Comparison of ENCODE assay signal across 16 cellular contexts in the genomic region with DNA sequence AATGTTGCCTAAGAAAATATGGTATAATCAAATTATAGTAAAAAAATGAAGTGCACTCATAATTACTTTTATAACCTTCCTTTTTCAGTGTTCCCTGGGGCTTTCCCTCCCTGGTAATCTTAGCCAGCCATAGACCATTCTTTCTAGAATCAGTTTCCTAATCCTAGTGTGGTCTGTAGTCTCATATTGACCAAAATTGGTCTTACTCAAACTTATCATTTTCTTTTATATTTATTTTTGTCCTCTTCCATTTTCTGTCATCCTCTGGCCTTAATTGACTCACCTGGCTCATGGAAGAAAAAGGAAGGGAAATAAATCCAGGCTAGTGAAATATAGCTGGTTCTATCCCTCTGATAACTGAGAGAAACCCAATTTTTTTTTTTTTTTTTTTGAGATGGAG.
DNase-seq lines count a peak whose midpoint lies in the region; ATAC-seq, FAIRE-seq and TF ChIP-seq lines count a peak whose summit lies in the region.
"Had no signal": no experiment of that assay in that cellular context is flagged by ENCODE, and none has a peak within 500 bp of the region (broad histone marks: within the 10 kb centered on the region; RNA-seq: fewer than 3 reads in every experiment).

No MANE protein-coding gene starts in this region.

- no peak overlapping the region for H3K4me3 ChIP-seq in GM12878
- H3K4me3 ChIP-seq: GM23248 had no signal

- SMC1A ChIA-PET in GM12878 (lab: Charles Lee; ENCODE audit: uncharacterized antibody, unreplicated experiment): interaction anchor here (0.5 to 1.9 kb wide), 4 partner anchors 10 to 25 kb away, joined by 3 to 7 read pairs (median 4); no protein-coding TSS in a partner anchor

- no peaks in the 10 kb centered on the region for H3K4me1 ChIP-seq in GM12878 (ENCODE audit: control insufficient read depth, insufficient read depth, low read length)
- H3K4me1 ChIP-seq: Caco-2 had no signal

- TF ChIP-seq CTCF in GM12878 (IDR thresholded peaks at IDR 0.05 in 2 of 3, conservative IDR thresholded peaks at IDR 0.05 in 1 of 3; ENCODE audit: control insufficient read depth in 2 of 3, extremely low read depth in 1 of 3, insufficient read depth in 1 of 3, low read depth in 3 of 3, low read length in 3 of 3) (no peak), nephron (IDR thresholded peaks at IDR 0.05; ENCODE audit: unreplicated experiment in 3 of 3) (no peak)

- no peak overlapping the region for H3K9ac ChIP-seq in GM12878 (ENCODE audit: control insufficient read depth, insufficient read depth, low read length)
- H3K9ac ChIP-seq: GM23248 had no signal

- POLR2A ChIA-PET in GM12878 (lab: Charles Lee): interaction anchor here (0.6 to 0.8 kb wide), 2 partner anchors 294 to 321 kb away, joined by 3 to 5 read pairs; no protein-coding TSS in a partner anchor

- no peak overlapping the region for H2AFZ ChIP-seq in GM12878 (ENCODE audit: control insufficient read depth, low read depth, low read length)
- H2AFZ ChIP-seq: GM23248 had no signal

- FAIRE-seq in GM12878 (lab: Jason Lieb, UNC): no peak
- FAIRE-seq: A204.1, GM18507 had no signal

- no peak overlapping the region for H3K4me3 Mint-ChIP-seq in activated naive CD8-positive, alpha-beta T cell treated with anti-CD3 and anti-CD28 coated beads, Interleukin-2, amount 50 U/mL, for 24 hours
- H3K4me3 Mint-ChIP-seq in activated naive CD8-positive, alpha-beta T cell treated with anti-CD3 and anti-CD28 coated beads for 36 hours: no peak overlapping the region
- no peak overlapping the region for H3K4me3 Mint-ChIP-seq in nephron
- H3K4me3 Mint-ChIP-seq: B cell; CD8-positive, alpha-beta memory T cell had no signal

- no peaks in the 10 kb centered on the region for H3K9me3 Mint-ChIP-seq in activated naive CD8-positive, alpha-beta T cell treated with anti-CD3 and anti-CD28 coated beads, Interleukin-2, amount 50 U/mL, for 24 hours
- H3K9me3 Mint-ChIP-seq in activated naive CD8-positive, alpha-beta T cell treated with anti-CD3 and anti-CD28 coated beads for 36 hours: no peaks in the 10 kb centered on the region
- H3K9me3 Mint-ChIP-seq in nephron: no peaks in the 10 kb centered on the region
- H3K9me3 Mint-ChIP-seq: CD8-positive, alpha-beta memory T cell had no signal

- H3K36me3 Mint-ChIP-seq in activated naive CD8-positive, alpha-beta T cell treated with anti-CD3 and anti-CD28 coated beads, Interleukin-2, amount 50 U/mL, for 24 hours (ENCODE audit: low read depth): peaks cover 14% of the 10 kb centered on the region
- peaks cover 16% of the 10 kb centered on the region for H3K36me3 Mint-ChIP-seq in activated naive CD8-positive, alpha-beta T cell treated with anti-CD3 and anti-CD28 coated beads for 36 hours
- H3K36me3 Mint-ChIP-seq in nephron (ENCODE audit: low read depth): peaks cover 68% of the 10 kb centered on the region

- DNase-seq in activated naive CD8-positive, alpha-beta T cell treated with anti-CD3 and anti-CD28 coated beads, Interleukin-2, amount 50 U/mL, for 24 hours: no peak
- no peak for DNase-seq in activated naive CD8-positive, alpha-beta T cell treated with anti-CD3 and anti-CD28 coated beads for 36 hours
- DNase-seq in GM12878 (ENCODE audit: low read depth, low spot score) (no peak), SIG-M5 treated with dmso at 0.1 percent for 504 hours (lab: John Stamatoyannopoulos, UW; ENCODE audit: unreplicated experiment) (no peak), NCI-H82 (lab: John Stamatoyannopoulos, UW) (no peak), RPMI8226 (no peak)
- DNase-seq: C1 segment of cervical spinal cord; Caco-2; CD8-positive, alpha-beta memory T cell; GM23248 had no signal

- no peaks in the 10 kb centered on the region for H3K9me3 ChIP-seq in GM12878 (replicated peaks; ENCODE audit: control insufficient read depth, insufficient read depth, low read length)
- H3K9me3 ChIP-seq: Caco-2 had no signal

- peak; percentile 46 for ATAC-seq in activated naive CD8-positive, alpha-beta T cell treated with anti-CD3 and anti-CD28 coated beads, Interleukin-2, amount 50 U/mL, for 24 hours
- peak; percentile 63 for ATAC-seq in GM12878
- ATAC-seq: HCT116 had no signal

- no peak overlapping the region for H3K4me2 ChIP-seq in GM12878 (ENCODE audit: control insufficient read depth, insufficient read depth)

- H3K27me3 Mint-ChIP-seq in activated naive CD8-positive, alpha-beta T cell treated with anti-CD3 and anti-CD28 coated beads, Interleukin-2, amount 50 U/mL, for 24 hours: no peaks in the 10 kb centered on the region
- no peaks in the 10 kb centered on the region for H3K27me3 Mint-ChIP-seq in activated naive CD8-positive, alpha-beta T cell treated with anti-CD3 and anti-CD28 coated beads for 36 hours
- no peaks in the 10 kb centered on the region for H3K27me3 Mint-ChIP-seq in nephron (ENCODE audit: low read depth)
- H3K27me3 Mint-ChIP-seq: B cell; CD8-positive, alpha-beta memory T cell had no signal

- no peak for TF ChIP-seq RAD21 in GM12878 (IDR thresholded peaks at IDR 0.05; ENCODE audit: insufficient read depth, low read depth, low read length)

- BruUV-seq in GM12878 (replicated peaks; lab: Mats Ljungman, UMichigan): no TSS peak

- TF ChIP-seq POLR2A in GM12878 (IDR thresholded peaks at IDR 0.05; ENCODE audit: low read depth, low read length): no peak

- no peak overlapping the region for H3K27ac ChIP-seq in GM12878 (ENCODE audit: control insufficient read depth, insufficient read depth)
- H3K27ac ChIP-seq: GM23248, HL-60 had no signal

- peaks cover 0 to 10% of the 10 kb centered on the region in 2 experiments; a peak in 3 of 4 replicates for H3K36me3 ChIP-seq in GM12878 (ENCODE audit: control insufficient read depth in 2 of 2, insufficient read depth in 2 of 2, low read length in 1 of 2)

- in situ Hi-C loops in GM12878 (cut with MboI): no loop called here

- peaks cover 11% of the 10 kb centered on the region for H3K4me1 Mint-ChIP-seq in activated naive CD8-positive, alpha-beta T cell treated with anti-CD3 and anti-CD28 coated beads, Interleukin-2, amount 50 U/mL, for 24 hours
- peaks cover 15% of the 10 kb centered on the region for H3K4me1 Mint-ChIP-seq in activated naive CD8-positive, alpha-beta T cell treated with anti-CD3 and anti-CD28 coated beads for 36 hours
- peaks cover 48% of the 10 kb centered on the region for H3K4me1 Mint-ChIP-seq in nephron
- H3K4me1 Mint-ChIP-seq: B cell had no signal

- CTCF ChIA-PET in GM12878 (lab: Yijun Ruan, JAX): interaction anchor here (1.1 to 2.7 kb wide), 3 partner anchors 10 to 322 kb away, joined by 4 to 13 read pairs (median 4); no protein-coding TSS in a partner anchor

- RAD21 ChIA-PET in GM12878 (lab: Charles Lee; ENCODE audit: unreplicated experiment): no interaction called here

- no peaks in the 10 kb centered on the region for H3K27me3 ChIP-seq in GM12878 (replicated peaks in 1 of 2; ENCODE audit: control insufficient read depth in 2 of 2, insufficient read depth in 2 of 2, low read length in 1 of 2)

- TF ChIP-seq EP300 in GM12878 (IDR thresholded peaks at IDR 0.05; ENCODE audit: borderline replicate concordance in 1 of 2, control insufficient read depth in 1 of 2, low read depth in 2 of 2, low read length in 2 of 2): no peak

- H3K27ac Mint-ChIP-seq in activated naive CD8-positive, alpha-beta T cell treated with anti-CD3 and anti-CD28 coated beads, Interleukin-2, amount 50 U/mL, for 24 hours: no peak overlapping the region
- no peak overlapping the region for H3K27ac Mint-ChIP-seq in activated naive CD8-positive, alpha-beta T cell treated with anti-CD3 and anti-CD28 coated beads for 36 hours
- peak overlapping the region; percentile 50 to 80 (median 59) for H3K27ac Mint-ChIP-seq in nephron
- H3K27ac Mint-ChIP-seq: B cell had no signal

- no peaks in the 10 kb centered on the region for H4K20me1 ChIP-seq in GM12878 (ENCODE audit: control insufficient read depth, insufficient read depth)

- intact Hi-C loops in GM12878 (cut with micrococcal nuclease; ENCODE audit: unreplicated experiment): no loop called here

- H3K79me2 ChIP-seq in GM12878 (ENCODE audit: control insufficient read depth, insufficient read depth, low read length): no peaks in the 10 kb centered on the region; the same call in 1 of the 2 replicates

TF ChIP-seq in GM12878, 131 proteins besides CTCF, POLR2A, EP300 and RAD21:
- TF ChIP-seq EED (IDR thresholded peaks at IDR 0.05; ENCODE audit: low read depth) (peak; percentile 33; the same call in 1 of the 2 replicates), CBX3 (IDR thresholded peaks at IDR 0.05; ENCODE audit: borderline replicate concordance, low read depth) (no peak), RUNX3 (IDR thresholded peaks at IDR 0.05; ENCODE audit: low read length) (peak; percentile 68), TCF7 (IDR thresholded peaks at IDR 0.05; ENCODE audit: borderline replicate concordance) (peak; percentile 35; the same call in 1 of the 2 replicates), NFXL1 (IDR thresholded peaks at IDR 0.05; ENCODE audit: borderline replicate concordance) (no peak), MEF2A (IDR thresholded peaks at IDR 0.05; ENCODE audit: insufficient read depth, low read depth, low read length) (peak; percentile 79), JUNB (IDR thresholded peaks at IDR 0.05) (peak; percentile 85), NFIC (IDR thresholded peaks at IDR 0.05; ENCODE audit: low read depth, low read length) (peak; percentile 59; the same call in 1 of the 2 replicates), TARDBP (IDR thresholded peaks at IDR 0.05; ENCODE audit: borderline replicate concordance) (no peak)
- TF ChIP-seq, protein P1, sequence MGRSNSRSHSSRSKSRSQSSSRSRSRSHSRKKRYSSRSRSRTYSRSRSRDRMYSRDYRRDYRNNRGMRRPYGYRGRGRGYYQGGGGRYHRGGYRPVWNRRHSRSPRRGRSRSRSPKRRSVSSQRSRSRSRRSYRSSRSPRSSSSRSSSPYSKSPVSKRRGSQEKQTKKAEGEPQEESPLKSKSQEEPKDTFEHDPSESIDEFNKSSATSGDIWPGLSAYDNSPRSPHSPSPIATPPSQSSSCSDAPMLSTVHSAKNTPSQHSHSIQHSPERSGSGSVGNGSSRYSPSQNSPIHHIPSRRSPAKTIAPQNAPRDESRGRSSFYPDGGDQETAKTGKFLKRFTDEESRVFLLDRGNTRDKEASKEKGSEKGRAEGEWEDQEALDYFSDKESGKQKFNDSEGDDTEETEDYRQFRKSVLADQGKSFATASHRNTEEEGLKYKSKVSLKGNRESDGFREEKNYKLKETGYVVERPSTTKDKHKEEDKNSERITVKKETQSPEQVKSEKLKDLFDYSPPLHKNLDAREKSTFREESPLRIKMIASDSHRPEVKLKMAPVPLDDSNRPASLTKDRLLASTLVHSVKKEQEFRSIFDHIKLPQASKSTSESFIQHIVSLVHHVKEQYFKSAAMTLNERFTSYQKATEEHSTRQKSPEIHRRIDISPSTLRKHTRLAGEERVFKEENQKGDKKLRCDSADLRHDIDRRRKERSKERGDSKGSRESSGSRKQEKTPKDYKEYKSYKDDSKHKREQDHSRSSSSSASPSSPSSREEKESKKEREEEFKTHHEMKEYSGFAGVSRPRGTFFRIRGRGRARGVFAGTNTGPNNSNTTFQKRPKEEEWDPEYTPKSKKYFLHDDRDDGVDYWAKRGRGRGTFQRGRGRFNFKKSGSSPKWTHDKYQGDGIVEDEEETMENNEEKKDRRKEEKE (IDR thresholded peaks at IDR 0.05): no peak

Comparison
In these comparisons a context has a peak if more than half of its experiments do, and no peak if none do; other contexts are left out.
1. H3K27ac Mint-ChIP-seq: peak in nephron (3 of 3); none in activated naive CD8-positive, alpha-beta T cell treated with anti-CD3 and anti-CD28 coated beads, Interleukin-2, amount 50 U/mL, for 24 hours (single experiment) and activated naive CD8-positive, alpha-beta T cell treated with anti-CD3 and anti-CD28 coated beads for 36 hours (single experiment).